In the genomic region with DNA sequence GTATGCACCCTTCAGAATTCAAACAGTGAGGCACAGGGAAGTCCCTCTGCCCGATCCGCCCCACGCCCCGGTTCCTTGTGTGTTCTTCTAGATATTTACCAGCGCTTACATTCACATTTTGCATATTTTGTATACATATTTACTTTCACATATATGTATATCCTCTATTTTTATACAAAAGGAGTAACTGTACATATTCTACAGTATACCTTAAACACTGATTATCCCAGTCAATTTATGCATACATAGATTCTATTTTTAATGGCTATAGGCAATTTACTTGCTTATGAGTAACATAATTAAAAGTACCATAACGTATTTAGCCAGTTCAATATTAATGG, we compare ENCODE assay signal across 9 cellular contexts. TPM values are rescaled to one million over a fixed set of nuclear protein-coding genes. Genes with fewer than 3 reads are reported as not detected.
DNase-seq lines count a peak whose midpoint lies in the region; ATAC-seq, FAIRE-seq and TF ChIP-seq lines count a peak whose summit lies in the region.
"Had no signal": no experiment of that assay in that cellular context is flagged by ENCODE, and none has a peak within 500 bp of the region (broad histone marks: within the 10 kb centered on the region; RNA-seq: fewer than 3 reads in every experiment).

No MANE protein-coding gene starts in this region.

- H3K4me3 ChIP-seq in RWPE2 (ENCODE audit: severe bottlenecking) (peak overlapping the region; percentile 88), rectal smooth muscle tissue (ENCODE audit: low read length) (peak overlapping the region; percentile 93)

- no peak for ATAC-seq in RWPE2 (ENCODE audit: low read depth)

- FAIRE-seq in frontal cortex (lab: Jason Lieb, UNC) = no peak

- H3K9ac ChIP-seq in ES-I3 (ENCODE audit: low read depth, low read length) (peak overlapping the region; percentile 17; the same call in 1 of the 2 replicates), rectal smooth muscle tissue (ENCODE audit: low read length) (no peak overlapping the region)

- DNase-seq in RWPE2 (ENCODE audit: low spot score) (no peak), epithelial cell of prostate (ENCODE audit: low read depth, low spot score) (no peak), middle frontal gyrus (ENCODE audit: extremely low spot score, low spot score) (no peak), ecto neural progenitor cell (ENCODE audit: low spot score) (no peak), iPS-NIHi7 (ENCODE audit: extremely low spot score) (no peak), frontal cortex (ENCODE audit: low spot score in 2 of 2) (no peak)

- H3K4me1 ChIP-seq in ES-I3 (ENCODE audit: insufficient read depth, low read length) (peaks cover 7% of the 10 kb centered on the region; the same call in 1 of the 2 replicates), RWPE2 (ENCODE audit: insufficient read depth, poor library complexity, severe bottlenecking) (peaks cover 36% of the 10 kb centered on the region), rectal smooth muscle tissue (ENCODE audit: control insufficient read depth, insufficient read depth, low read length) (peaks cover 3% of the 10 kb centered on the region)

- no peaks in the 10 kb centered on the region for H3K27me3 ChIP-seq in RWPE2 (ENCODE audit: insufficient read depth, poor library complexity, severe bottlenecking)
- H3K27me3 ChIP-seq in rectal smooth muscle tissue (ENCODE audit: control insufficient read depth, insufficient read depth, low read length) = no peaks in the 10 kb centered on the region
- H3K27me3 ChIP-seq: adrenal gland had no signal

- peak; percentile 66 for TF ChIP-seq CTCF in RWPE2 (IDR thresholded peaks at IDR 0.05; ENCODE audit: poor library complexity, severe bottlenecking)

- H3K27ac ChIP-seq in RWPE2 (ENCODE audit: poor library complexity, severe bottlenecking) = peak overlapping the region; percentile 97
- H3K27ac ChIP-seq in epithelial cell of prostate = peak overlapping the region; percentile 89
- peak overlapping the region; percentile 23 for H3K27ac ChIP-seq in rectal smooth muscle tissue (ENCODE audit: low read depth, low read length)

- H3K9me3 ChIP-seq in ES-I3 (ENCODE audit: control insufficient read depth, insufficient read depth, low read length) (no peaks in the 10 kb centered on the region; the same call in 1 of the 2 replicates), RWPE2 (ENCODE audit: severe bottlenecking) (no peaks in the 10 kb centered on the region)
- H3K9me3 ChIP-seq: adrenal gland had no signal

- H3K36me3 ChIP-seq in ES-I3 (ENCODE audit: insufficient read depth, low read length) (peaks cover 6% of the 10 kb centered on the region), RWPE2 (ENCODE audit: low read depth) (peaks cover 31% of the 10 kb centered on the region), rectal smooth muscle tissue (ENCODE audit: control insufficient read depth, insufficient read depth, low read length) (no peaks in the 10 kb centered on the region)

RNA-seq across cellular contexts. Expression of a gene that starts 0.3 kb away (rescaled TPM):
- total RNA-seq in frontal cortex = 26.9 TPM

RNA-seq across cellular contexts. Expression of a gene that starts 3.8 kb away (rescaled TPM):
- not detected for total RNA-seq in frontal cortex
- total RNA-seq: adrenal gland had no signal

RNA-seq across cellular contexts. Expression of a gene that starts 43.1 kb away (rescaled TPM):
- 43.2 TPM for total RNA-seq in frontal cortex

RNA-seq across cellular contexts. Expression of a gene that starts 48.5 kb away (rescaled TPM):
- 14.3 TPM for total RNA-seq in frontal cortex

Comparison
In these comparisons a context has a peak if more than half of its experiments do, and no peak if none do; other contexts are left out.
1. H3K27ac ChIP-seq: peak in every context shown above with its lines; median percentile 97 in RWPE2; 89 in epithelial cell of prostate; 23 in rectal smooth muscle tissue.